Comparison of ENCODE assay signal across 8 cellular contexts in genomic region chr4:91359041-91359713, GRCh38.
DNase-seq lines count a peak whose midpoint lies in the region; ATAC-seq, FAIRE-seq and TF ChIP-seq lines count a peak whose summit lies in the region.
"Not testable (repeated sequence)": the region's sequence is repeated elsewhere in the genome, so short reads cannot be mapped to it uniquely, and the experiment has no call there.

No MANE protein-coding gene starts in this region.

- H3K9ac ChIP-seq in OCI-LY3 (ENCODE audit: low read length): peak overlapping the region; percentile 99
- not testable (repeated sequence) for H3K9ac ChIP-seq in colonic mucosa (ENCODE audit: low read depth in 2 of 2, low read length in 2 of 2)

- DNase-seq in ACHN: peak; percentile 28
- peak; percentile 64 for DNase-seq in colonic mucosa
- peak; percentile 54 for DNase-seq in kidney glomerular epithelial cell (lab: John Stamatoyannopoulos, UW)
- peak in 5 of 6 donors; percentile 52 to 63 (median 55) for DNase-seq in pancreas

- ATAC-seq in GM18508 (IDR thresholded peaks at IDR 0.05; ENCODE audit: insufficient read depth, unreplicated experiment) (peak; percentile 36), GM19023 (IDR thresholded peaks at IDR 0.05; ENCODE audit: unreplicated experiment) (peak; percentile 31), HG02938 (IDR thresholded peaks at IDR 0.05; ENCODE audit: unreplicated experiment) (peak; percentile 48), pancreas (peak; percentile 53 to 81 (median 70))

- H3K27me3 ChIP-seq in OCI-LY3 (ENCODE audit: low read depth, low read length); colonic mucosa; pancreas: not testable (repeated sequence)

- H3K4me1 ChIP-seq in OCI-LY3 (ENCODE audit: low read length): peaks cover 38% of the 10 kb centered on the region
- not testable (repeated sequence) for H3K4me1 ChIP-seq in colonic mucosa
- peaks cover 8 to 15% (median 9%) of the 10 kb centered on the region in 3 donors for H3K4me1 ChIP-seq in pancreas

- in situ Hi-C loops in ACHN (cut with HindIII; ENCODE audit: low pct_ligation_motif_present, low pct_unique_long_range_greater_than_20kb, low sequenced_read_pairs): not testable (repeated sequence)

- FAIRE-seq in pancreas (lab: Jason Lieb, UNC): not testable (repeated sequence)

- peak overlapping the region; percentile 89 for H3K4me3 ChIP-seq in OCI-LY3 (ENCODE audit: low read length)
- not testable (repeated sequence) for H3K4me3 ChIP-seq in colonic mucosa, pancreas

- peaks cover 39% of the 10 kb centered on the region for H3K36me3 ChIP-seq in OCI-LY3 (replicated peaks; ENCODE audit: low read depth, low read length)
- not testable (repeated sequence) for H3K36me3 ChIP-seq in colonic mucosa, pancreas

- not testable (repeated sequence) for TF ChIP-seq CTCF in OCI-LY3 (IDR thresholded peaks at IDR 0.05; ENCODE audit: low read depth, low read length); colonic mucosa (IDR thresholded peaks at IDR 0.05); pancreas (IDR thresholded peaks at IDR 0.05)

- intact Hi-C loops in colonic mucosa (cut with DNase I); pancreas (cut with DNase I): not testable (repeated sequence)

- WGBS in pancreas, 2 donors: 25 to 31% methylated on average over 6 of the region's 6 CpGs

- peak overlapping the region; percentile 99 for H3K27ac ChIP-seq in OCI-LY3 (ENCODE audit: low read length)
- H3K27ac ChIP-seq in colonic mucosa: peak overlapping the region; percentile 22
- peak overlapping the region in 3 of 4 donors; percentile 61 to 90 (median 70) for H3K27ac ChIP-seq in pancreas

- H3K9me3 ChIP-seq in OCI-LY3 (ENCODE audit: insufficient read depth, low read length); colonic mucosa; pancreas: not testable (repeated sequence)

- H3K4me2 ChIP-seq in OCI-LY3 (ENCODE audit: low read length): peak overlapping the region; percentile 81

- not testable (repeated sequence) for H4K20me1 ChIP-seq in OCI-LY3 (ENCODE audit: insufficient read depth, low read length)

- H2AFZ ChIP-seq in OCI-LY3 (ENCODE audit: low read depth, low read length): peak overlapping the region; percentile 8; the same call in 1 of the 2 replicates

- H3K79me2 ChIP-seq in OCI-LY3 (ENCODE audit: low read length): peaks cover 45% of the 10 kb centered on the region

Comparison
In these comparisons a context has a peak if more than half of its experiments do, and no peak if none do; other contexts are left out.
1. H3K27ac ChIP-seq: peak in every context shown above with its lines; median percentile 99 in OCI-LY3; 70 in pancreas; 22 in colonic mucosa.